ENCODE assay signal across 1 cellular context in the genomic region with DNA sequence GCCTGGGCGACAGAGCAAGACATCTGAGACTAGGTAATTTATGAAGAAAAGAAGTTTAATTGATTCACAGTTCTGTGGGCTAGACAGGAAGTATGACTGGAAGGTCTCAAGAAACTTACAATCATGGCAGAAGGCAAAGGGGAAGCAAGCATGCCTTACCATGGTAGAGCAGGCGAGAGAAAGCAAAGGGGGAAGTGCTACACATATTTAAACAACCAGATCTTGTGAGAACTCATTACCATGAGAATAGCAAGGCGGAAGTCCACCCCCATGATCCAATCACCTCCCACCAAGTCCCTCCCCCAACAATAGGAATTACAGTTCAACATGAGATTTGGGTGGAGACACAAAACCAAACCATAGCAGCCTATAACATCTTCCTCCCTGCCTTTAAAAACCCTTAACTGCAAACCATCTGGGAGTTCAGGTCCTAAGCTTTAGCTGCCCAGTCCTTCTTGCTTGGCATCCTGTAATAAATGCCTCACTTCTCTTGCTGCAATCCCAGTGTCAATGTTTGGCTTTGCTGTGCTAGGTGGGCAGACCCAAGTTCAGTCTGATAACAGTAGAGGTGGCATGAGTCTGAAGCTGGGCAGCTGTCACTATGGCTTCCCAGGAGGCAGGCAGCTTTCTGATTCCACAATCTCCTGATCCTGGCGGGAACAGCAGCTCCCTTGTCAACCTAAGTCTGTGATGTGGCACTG.
TF ChIP-seq lines count a peak whose summit lies in the region.

No MANE protein-coding gene starts in this region.

TF ChIP-seq in H1, 55 proteins besides CTCF, POLR2A, EP300 and RAD21:
- TF ChIP-seq BACH1 (IDR thresholded peaks at IDR 0.05; ENCODE audit: low read length) (no peak), CHD2 (IDR thresholded peaks at IDR 0.05; ENCODE audit: low read length) (no peak), EGR1 (IDR thresholded peaks at IDR 0.05; ENCODE audit: borderline replicate concordance, low read depth, low read length) (no peak), KDM4A (IDR thresholded peaks at IDR 0.05; ENCODE audit: low read depth, low read length, severe bottlenecking) (no peak), GTF2F1 (IDR thresholded peaks at IDR 0.05; ENCODE audit: borderline replicate concordance, low read depth, low read length) (no peak), RBBP5 (IDR thresholded peaks at IDR 0.05; ENCODE audit: borderline replicate concordance, low read depth, low read length) (no peak), TAF1 (IDR thresholded peaks at IDR 0.05; ENCODE audit: low read depth, low read length) (no peak), SIX5 (IDR thresholded peaks at IDR 0.05; ENCODE audit: low read depth, low read length) (no peak), FOSL1 (IDR thresholded peaks at IDR 0.05; ENCODE audit: insufficient read depth, low read depth, low read length) (no peak)
- TF ChIP-seq, protein P1, sequence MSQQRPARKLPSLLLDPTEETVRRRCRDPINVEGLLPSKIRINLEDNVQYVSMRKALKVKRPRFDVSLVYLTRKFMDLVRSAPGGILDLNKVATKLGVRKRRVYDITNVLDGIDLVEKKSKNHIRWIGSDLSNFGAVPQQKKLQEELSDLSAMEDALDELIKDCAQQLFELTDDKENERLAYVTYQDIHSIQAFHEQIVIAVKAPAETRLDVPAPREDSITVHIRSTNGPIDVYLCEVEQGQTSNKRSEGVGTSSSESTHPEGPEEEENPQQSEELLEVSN (IDR thresholded peaks at IDR 0.05): peak; percentile 45
- TF ChIP-seq, protein P2, sequence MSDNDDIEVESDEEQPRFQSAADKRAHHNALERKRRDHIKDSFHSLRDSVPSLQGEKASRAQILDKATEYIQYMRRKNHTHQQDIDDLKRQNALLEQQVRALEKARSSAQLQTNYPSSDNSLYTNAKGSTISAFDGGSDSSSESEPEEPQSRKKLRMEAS (IDR thresholded peaks at IDR 0.05): peak; percentile 77
